1 cellular context compared by ENCODE assay signal in the genomic region with DNA sequence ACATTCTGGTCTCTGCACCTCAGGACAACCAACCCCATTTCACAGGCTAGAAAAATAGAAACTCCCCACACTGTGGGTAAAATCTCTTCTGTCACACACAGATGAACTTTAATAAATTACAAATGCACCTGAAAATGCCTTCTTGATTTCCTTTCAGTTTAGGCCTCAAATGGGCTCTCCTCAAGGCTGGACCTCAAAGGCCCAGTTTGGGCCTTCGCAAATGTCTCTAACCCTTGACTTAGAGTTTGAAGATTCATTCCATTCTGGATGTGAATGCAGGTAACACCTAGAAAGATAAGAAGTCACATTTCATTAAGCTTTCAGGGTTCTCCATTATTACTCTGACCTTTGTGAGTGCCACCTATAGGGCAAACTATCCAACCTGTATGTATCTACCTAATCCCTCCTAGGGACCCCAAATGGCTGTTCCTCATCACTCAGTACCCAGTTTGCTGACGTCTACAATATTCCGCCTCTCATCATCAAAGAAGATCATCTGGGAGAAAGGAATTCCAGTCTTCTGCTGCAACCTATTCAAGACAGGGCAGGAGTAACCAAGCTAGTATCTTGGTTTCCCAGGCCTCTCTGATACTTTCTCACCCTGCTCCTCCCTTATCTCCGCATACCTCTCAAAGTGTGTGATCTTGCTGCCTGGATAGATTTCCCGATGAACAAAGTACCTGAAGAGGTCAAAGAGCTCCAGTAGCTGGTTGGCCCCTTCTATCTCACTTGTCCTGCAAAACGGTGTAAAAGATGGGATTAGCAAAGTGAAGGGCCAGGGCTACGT.
A peak's percentile ranks its signal among the peaks of the same experiment; 100 is the strongest.
TF ChIP-seq lines count a peak whose summit lies in the region.

No MANE protein-coding gene starts in this region.

TF ChIP-seq in HepG2, 621 proteins besides CTCF, POLR2A, EP300 and RAD21 (continued from another document):
- TF ChIP-seq, protein P1, sequence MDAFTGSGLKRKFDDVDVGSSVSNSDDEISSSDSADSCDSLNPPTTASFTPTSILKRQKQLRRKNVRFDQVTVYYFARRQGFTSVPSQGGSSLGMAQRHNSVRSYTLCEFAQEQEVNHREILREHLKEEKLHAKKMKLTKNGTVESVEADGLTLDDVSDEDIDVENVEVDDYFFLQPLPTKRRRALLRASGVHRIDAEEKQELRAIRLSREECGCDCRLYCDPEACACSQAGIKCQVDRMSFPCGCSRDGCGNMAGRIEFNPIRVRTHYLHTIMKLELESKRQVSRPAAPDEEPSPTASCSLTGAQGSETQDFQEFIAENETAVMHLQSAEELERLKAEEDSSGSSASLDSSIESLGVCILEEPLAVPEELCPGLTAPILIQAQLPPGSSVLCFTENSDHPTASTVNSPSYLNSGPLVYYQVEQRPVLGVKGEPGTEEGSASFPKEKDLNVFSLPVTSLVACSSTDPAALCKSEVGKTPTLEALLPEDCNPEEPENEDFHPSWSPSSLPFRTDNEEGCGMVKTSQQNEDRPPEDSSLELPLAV (CRISPR knock-in tag; conservative IDR thresholded peaks at IDR 0.05; ENCODE audit: low read depth) = no peak
- TF ChIP-seq HOXA9 (CRISPR knock-in tag; IDR thresholded peaks at IDR 0.05; ENCODE audit: borderline replicate concordance) = no peak
- TF ChIP-seq ZKSCAN5 (CRISPR knock-in tag; IDR thresholded peaks at IDR 0.05) = no peak
- TF ChIP-seq ZNF75D (CRISPR knock-in tag; IDR thresholded peaks at IDR 0.05; ENCODE audit: borderline replicate concordance) = peak; percentile 85; the same call in 1 of the 2 replicates
- TF ChIP-seq MIXL1 (CRISPR knock-in tag; IDR thresholded peaks at IDR 0.05) = 0 out of 2 replicates have a peak, but pooled peaks have one; percentile 9
- TF ChIP-seq NFATC3 (CRISPR knock-in tag; IDR thresholded peaks at IDR 0.05) = 0 out of 2 replicates have a peak, but pooled peaks have one; percentile 5
- TF ChIP-seq CHD2 (IDR thresholded peaks at IDR 0.05; ENCODE audit: low read depth, low read length) = no peak
- no peak for TF ChIP-seq ZNF678 (CRISPR knock-in tag; IDR thresholded peaks at IDR 0.05)
- TF ChIP-seq MAFK (conservative IDR thresholded peaks at IDR 0.05 in 1 of 2, IDR thresholded peaks at IDR 0.05 in 1 of 2; ENCODE audit: low read length in 2 of 2) = peak in 1 of 2 experiments; percentile 47; a peak in 1 of 4 replicates
- no peak for TF ChIP-seq NONO (IDR thresholded peaks at IDR 0.05)
- TF ChIP-seq NONO (CRISPR knock-in tag; conservative IDR thresholded peaks at IDR 0.05) = no peak
- TF ChIP-seq, protein P2, sequence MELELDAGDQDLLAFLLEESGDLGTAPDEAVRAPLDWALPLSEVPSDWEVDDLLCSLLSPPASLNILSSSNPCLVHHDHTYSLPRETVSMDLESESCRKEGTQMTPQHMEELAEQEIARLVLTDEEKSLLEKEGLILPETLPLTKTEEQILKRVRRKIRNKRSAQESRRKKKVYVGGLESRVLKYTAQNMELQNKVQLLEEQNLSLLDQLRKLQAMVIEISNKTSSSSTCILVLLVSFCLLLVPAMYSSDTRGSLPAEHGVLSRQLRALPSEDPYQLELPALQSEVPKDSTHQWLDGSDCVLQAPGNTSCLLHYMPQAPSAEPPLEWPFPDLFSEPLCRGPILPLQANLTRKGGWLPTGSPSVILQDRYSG (CRISPR knock-in tag; IDR thresholded peaks at IDR 0.05) = 0 out of 2 replicates have a peak, but pooled peaks have one; percentile 0
- TF ChIP-seq SIX1 (CRISPR knock-in tag; IDR thresholded peaks at IDR 0.05; ENCODE audit: borderline replicate concordance) = no peak
- TF ChIP-seq ZNF34 (CRISPR knock-in tag; IDR thresholded peaks at IDR 0.05; ENCODE audit: borderline replicate concordance) = no peak
- TF ChIP-seq ZNF331 (CRISPR knock-in tag; IDR thresholded peaks at IDR 0.05) = no peak
- no peak for TF ChIP-seq ARID2 (CRISPR knock-in tag; IDR thresholded peaks at IDR 0.05; ENCODE audit: borderline replicate concordance)
- TF ChIP-seq RARA (CRISPR knock-in tag; IDR thresholded peaks at IDR 0.05) = no peak
- no peak for TF ChIP-seq ZNF230 (CRISPR knock-in tag; IDR thresholded peaks at IDR 0.05)
- TF ChIP-seq NFYB (CRISPR knock-in tag; IDR thresholded peaks at IDR 0.05) = no peak; the same call in 1 of the 2 replicates
- TF ChIP-seq WIZ (CRISPR knock-in tag; IDR thresholded peaks at IDR 0.05) = peak; percentile 16; the same call in 1 of the 2 replicates
- TF ChIP-seq, protein P3, sequence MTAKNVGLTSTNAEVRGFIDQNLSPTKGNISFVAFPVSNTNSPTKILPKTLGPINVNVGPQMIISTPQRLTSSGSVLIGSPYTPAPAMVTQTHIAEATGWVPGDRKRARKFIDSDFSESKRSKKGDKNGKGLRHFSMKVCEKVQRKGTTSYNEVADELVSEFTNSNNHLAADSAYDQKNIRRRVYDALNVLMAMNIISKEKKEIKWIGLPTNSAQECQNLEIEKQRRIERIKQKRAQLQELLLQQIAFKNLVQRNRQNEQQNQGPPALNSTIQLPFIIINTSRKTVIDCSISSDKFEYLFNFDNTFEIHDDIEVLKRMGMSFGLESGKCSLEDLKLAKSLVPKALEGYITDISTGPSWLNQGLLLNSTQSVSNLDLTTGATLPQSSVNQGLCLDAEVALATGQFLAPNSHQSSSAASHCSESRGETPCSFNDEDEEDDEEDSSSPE (CRISPR knock-in tag; IDR thresholded peaks at IDR 0.05) = no peak; the same call in 1 of the 2 replicates
- TF ChIP-seq ZFP41 (CRISPR knock-in tag; IDR thresholded peaks at IDR 0.05; ENCODE audit: borderline replicate concordance) = no peak
- TF ChIP-seq HCFC1 (IDR thresholded peaks at IDR 0.05; ENCODE audit: low read depth, low read length) = no peak
- no peak for TF ChIP-seq KAT2B (IDR thresholded peaks at IDR 0.05; ENCODE audit: borderline replicate concordance, low read depth, low read length)
- TF ChIP-seq RFX3 (CRISPR knock-in tag; IDR thresholded peaks at IDR 0.05) = no peak
